Comparison of ENCODE assay signal across 16 cellular contexts in genomic region chr1:41580021-41580420, GRCh38.
DNase-seq lines count a peak whose midpoint lies in the region; ATAC-seq, FAIRE-seq and TF ChIP-seq lines count a peak whose summit lies in the region.
"Had no signal": no experiment of that assay in that cellular context is flagged by ENCODE, and none has a peak within 500 bp of the region (broad histone marks: within the 10 kb centered on the region; RNA-seq: fewer than 3 reads in every experiment).

No MANE protein-coding gene starts in this region.

- peaks cover 51% of the 10 kb centered on the region for H3K4me1 Mint-ChIP-seq in activated T-cell treated with anti-CD3 and anti-CD28 coated beads, Interleukin-2, amount 50 U/mL, for 24 hours (ENCODE audit: low read depth)

- BruUV-seq in HCT116 (replicated peaks; lab: Mats Ljungman, UMichigan) (TSS peak; percentile 33), GM12878 (replicated peaks; lab: Mats Ljungman, UMichigan) (TSS peak; percentile 24)

- H3K79me2 ChIP-seq in HCT116 (ENCODE audit: insufficient read depth, low read length) (no peaks in the 10 kb centered on the region), GM12878 (ENCODE audit: control insufficient read depth, insufficient read depth, low read length) (no peaks in the 10 kb centered on the region)

- POLR2A ChIA-PET in HCT116 (lab: Charles Lee) = no interaction called here
- POLR2A ChIA-PET in GM12878 (lab: Charles Lee) = interaction anchor here (1.0 kb wide), 1 partner anchor 9 kb away, joined by 3 read pairs; no protein-coding TSS in a partner anchor

- no peak for TF ChIP-seq EP300 in GM12878 (IDR thresholded peaks at IDR 0.05; ENCODE audit: borderline replicate concordance in 1 of 2, control insufficient read depth in 1 of 2, low read depth in 2 of 2, low read length in 2 of 2)

- 69% methylated on average over 6 of the region's 6 CpGs for WGBS in GM12878 (ENCODE audit: insufficient coverage, insufficient replicate concordance, low lambda C conversion rate, missing lambda C conversion rate)

- no peak for TF ChIP-seq POLR2A in HCT116 (IDR thresholded peaks at IDR 0.05; ENCODE audit: borderline replicate concordance, extremely low read depth, insufficient read depth, insufficient read length)
- no peak for TF ChIP-seq POLR2A in GM12878 (IDR thresholded peaks at IDR 0.05; ENCODE audit: low read depth, low read length)
- TF ChIP-seq POLR2A in vagina (IDR thresholded peaks at IDR 0.05) = no peak

- no peak for TF ChIP-seq RAD21 in HCT116 (IDR thresholded peaks at IDR 0.05; ENCODE audit: low read depth)
- TF ChIP-seq RAD21 in GM12878 (IDR thresholded peaks at IDR 0.05; ENCODE audit: insufficient read depth, low read depth, low read length) = no peak

- H3K27ac Mint-ChIP-seq in activated T-cell treated with anti-CD3 and anti-CD28 coated beads, Interleukin-2, amount 50 U/mL, for 24 hours = peak overlapping the region; percentile 75

- no peaks in the 10 kb centered on the region for H3K9me2 ChIP-seq in HCT116 (ENCODE audit: insufficient read depth)

- H3K4me2 ChIP-seq in HCT116 (ENCODE audit: low read length) (no peak overlapping the region), GM12878 (ENCODE audit: control insufficient read depth, insufficient read depth) (no peak overlapping the region)

- CTCF ChIA-PET in HCT116 (lab: Charles Lee) = no interaction called here
- CTCF ChIA-PET in GM12878 (lab: Yijun Ruan, JAX) = interaction anchor here (0.6 to 4.1 kb wide), 6 partner anchors 12 to 594 kb away, joined by 3 to 16 read pairs (median 4); no protein-coding TSS in a partner anchor

- H3K4me1 ChIP-seq in HCT116 (ENCODE audit: control insufficient read depth in 1 of 2, insufficient read depth in 2 of 2, low read length in 2 of 2) (no peaks in the 10 kb centered on the region), GM12878 (ENCODE audit: control insufficient read depth, insufficient read depth, low read length) (peaks cover 2% of the 10 kb centered on the region), vagina (no peaks in the 10 kb centered on the region)
- H3K4me1 ChIP-seq: Caco-2 had no signal

- H4K20me1 ChIP-seq in HCT116 (ENCODE audit: insufficient read depth) (no peaks in the 10 kb centered on the region), GM12878 (ENCODE audit: control insufficient read depth, insufficient read depth) (no peaks in the 10 kb centered on the region)

- no peaks in the 10 kb centered on the region for H3K9me3 Mint-ChIP-seq in activated T-cell treated with anti-CD3 and anti-CD28 coated beads, Interleukin-2, amount 50 U/mL, for 24 hours

- in situ Hi-C loops in GM12878 (cut with MboI) = no loop called here

- H3K9me3 ChIP-seq in HCT116 (ENCODE audit: control insufficient read depth in 1 of 2, insufficient read depth in 1 of 2, low read depth in 1 of 2, low read length in 2 of 2) = no peaks in the 10 kb centered on the region
- H3K9me3 ChIP-seq in GM12878 (replicated peaks; ENCODE audit: control insufficient read depth, insufficient read depth, low read length) = no peaks in the 10 kb centered on the region
- H3K9me3 ChIP-seq in vagina = no peaks in the 10 kb centered on the region
- H3K9me3 ChIP-seq: Caco-2 had no signal

- H3K4me3 Mint-ChIP-seq in activated T-cell treated with anti-CD3 and anti-CD28 coated beads, Interleukin-2, amount 50 U/mL, for 24 hours = no peak overlapping the region
- H3K4me3 Mint-ChIP-seq: CD14-positive monocyte had no signal

- H3K27me3 Mint-ChIP-seq in activated T-cell treated with anti-CD3 and anti-CD28 coated beads, Interleukin-2, amount 50 U/mL, for 24 hours = no peaks in the 10 kb centered on the region

- H3K36me3 ChIP-seq in HCT116 (ENCODE audit: control insufficient read depth in 1 of 2, insufficient read depth in 2 of 2, low read length in 2 of 2) (no peaks in the 10 kb centered on the region), GM12878 (ENCODE audit: control insufficient read depth in 2 of 2, insufficient read depth in 2 of 2, low read length in 1 of 2) (peaks cover 0 to 12% of the 10 kb centered on the region in 2 experiments; a peak in 3 of 4 replicates), vagina (no peaks in the 10 kb centered on the region)

- H3K36me3 Mint-ChIP-seq in activated T-cell treated with anti-CD3 and anti-CD28 coated beads, Interleukin-2, amount 50 U/mL, for 24 hours (ENCODE audit: low read depth) = peaks cover 100% of the 10 kb centered on the region

- DNase-seq in activated T-cell treated with anti-CD3 and anti-CD28 coated beads, Interleukin-2, amount 50 U/mL, for 24 hours = no peak
- no peak for DNase-seq in activated T-cell treated with anti-CD3 and anti-CD28 coated beads, Interleukin-2, amount 50 U/mL, for 1 hour
- no peak for DNase-seq in HCT116 (ENCODE audit: low read depth, low spot score)
- no peak for DNase-seq in GM12878 (ENCODE audit: low read depth, low spot score)
- DNase-seq in vagina (ENCODE audit: extremely low spot score in 2 of 2) = peak; percentile 22 to 85
- no peak for DNase-seq in T1000 (lab: John Stamatoyannopoulos, UW)
- DNase-seq: Caco-2, GM23248, MV-4-11, NCI-H1417, NCI-H187 treated with DMSO at 0.1 percent for 48 hours, NCI-H446 had no signal

- SMC1A ChIA-PET in GM12878 (lab: Charles Lee; ENCODE audit: uncharacterized antibody, unreplicated experiment) = interaction anchor here (0.6 to 8.7 kb wide), 3 partner anchors 18 to 695 kb away, joined by 3 to 126 read pairs (median 4); no protein-coding TSS in a partner anchor

- TF ChIP-seq CTCF in HCT116 (IDR thresholded peaks at IDR 0.05 in 2 of 3, conservative IDR thresholded peaks at IDR 0.05 in 1 of 3; ENCODE audit: borderline replicate concordance in 1 of 3, insufficient read depth in 1 of 3, low read depth in 2 of 3, low read length in 2 of 3) (no peak), GM12878 (IDR thresholded peaks at IDR 0.05 in 2 of 3, conservative IDR thresholded peaks at IDR 0.05 in 1 of 3; ENCODE audit: control insufficient read depth in 2 of 3, extremely low read depth in 1 of 3, insufficient read depth in 1 of 3, low read depth in 3 of 3, low read length in 3 of 3) (no peak), vagina (IDR thresholded peaks at IDR 0.05) (no peak)

- H3K9ac ChIP-seq in HCT116 (ENCODE audit: low read length) = no peak overlapping the region
- no peak overlapping the region for H3K9ac ChIP-seq in GM12878 (ENCODE audit: control insufficient read depth, insufficient read depth, low read length)
- H3K9ac ChIP-seq: GM23248 had no signal

- intact Hi-C loops in HCT116 (cut with micrococcal nuclease) = no loop called here
- intact Hi-C loops in GM12878 (cut with micrococcal nuclease; ENCODE audit: unreplicated experiment) = no loop called here
- intact Hi-C loops in vagina (cut with DNase I) = no loop called here

- no peaks in the 10 kb centered on the region for H3K27me3 ChIP-seq in HCT116 (ENCODE audit: insufficient read depth, low read length)
- no peaks in the 10 kb centered on the region for H3K27me3 ChIP-seq in GM12878 (replicated peaks in 1 of 2; ENCODE audit: control insufficient read depth in 2 of 2, insufficient read depth in 2 of 2, low read length in 1 of 2)
- no peaks in the 10 kb centered on the region for H3K27me3 ChIP-seq in vagina

- H3K4me3 ChIP-seq in HCT116 (replicated peaks in 1 of 2; ENCODE audit: low read depth in 1 of 2, low read length in 2 of 2) (no peak overlapping the region), GM12878 (no peak overlapping the region), vagina (no peak overlapping the region)
- H3K4me3 ChIP-seq: GM23248, K562 had no signal

- FAIRE-seq in GM12878 (lab: Jason Lieb, UNC) = no peak
- FAIRE-seq: K562 had no signal

- no peak overlapping the region for H3K27ac ChIP-seq in HCT116 (ENCODE audit: low read depth, low read length)
- no peak overlapping the region for H3K27ac ChIP-seq in GM12878 (ENCODE audit: control insufficient read depth, insufficient read depth)
- H3K27ac ChIP-seq in vagina = no peak overlapping the region
- H3K27ac ChIP-seq: GM23248 had no signal

- RAD21 ChIA-PET in HCT116 (lab: Charles Lee; ENCODE audit: low non-redundant PET in 1 of 2, low total read pairs in 2 of 2, uncharacterized antibody in 2 of 2, unreplicated experiment in 2 of 2) = no interaction called here
- RAD21 ChIA-PET in GM12878 (lab: Charles Lee; ENCODE audit: unreplicated experiment) = interaction anchor here (1.3 to 9.1 kb wide), 3 partner anchors 74 to 232 kb away, joined by 4 to 58 read pairs (median 9); no protein-coding TSS in a partner anchor

- ATAC-seq in HCT116 = no peak
- no peak for ATAC-seq in GM12878
- ATAC-seq in HG02588 (IDR thresholded peaks at IDR 0.05; ENCODE audit: unreplicated experiment) = no peak
- ATAC-seq: K562, Panc1 had no signal

- H2AFZ ChIP-seq in HCT116 (ENCODE audit: low read depth, low read length, poor library complexity, severe bottlenecking) (no peak overlapping the region), GM12878 (ENCODE audit: control insufficient read depth, low read depth, low read length) (no peak overlapping the region)
- H2AFZ ChIP-seq: GM23248 had no signal

TF ChIP-seq in HCT116, 20 proteins besides CTCF, POLR2A, EP300 and RAD21:
- no peak for TF ChIP-seq YY1 (IDR thresholded peaks at IDR 0.05; ENCODE audit: extremely low read depth, insufficient replicate concordance, low read depth, low read length)
- TF ChIP-seq ELF1 (IDR thresholded peaks at IDR 0.05; ENCODE audit: borderline replicate concordance, low read depth) = no peak
- no peak for TF ChIP-seq SRF (IDR thresholded peaks at IDR 0.05; ENCODE audit: low read depth)
- TF ChIP-seq FOSL1 (IDR thresholded peaks at IDR 0.05; ENCODE audit: low read depth) = no peak
- no peak for TF ChIP-seq MAX (IDR thresholded peaks at IDR 0.05)
TF ChIP-seq in HCT116: peak in this region for 0.

TF ChIP-seq in GM12878, 131 proteins besides CTCF, POLR2A, EP300 and RAD21 (continues in another document):
- TF ChIP-seq, protein P1, sequence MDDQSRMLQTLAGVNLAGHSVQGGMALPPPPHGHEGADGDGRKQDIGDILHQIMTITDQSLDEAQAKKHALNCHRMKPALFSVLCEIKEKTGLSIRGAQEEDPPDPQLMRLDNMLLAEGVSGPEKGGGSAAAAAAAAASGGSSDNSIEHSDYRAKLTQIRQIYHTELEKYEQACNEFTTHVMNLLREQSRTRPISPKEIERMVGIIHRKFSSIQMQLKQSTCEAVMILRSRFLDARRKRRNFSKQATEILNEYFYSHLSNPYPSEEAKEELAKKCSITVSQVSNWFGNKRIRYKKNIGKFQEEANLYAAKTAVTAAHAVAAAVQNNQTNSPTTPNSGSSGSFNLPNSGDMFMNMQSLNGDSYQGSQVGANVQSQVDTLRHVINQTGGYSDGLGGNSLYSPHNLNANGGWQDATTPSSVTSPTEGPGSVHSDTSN (IDR thresholded peaks at IDR 0.05; ENCODE audit: insufficient replicate concordance, low read depth, low read length) = no peak
- TF ChIP-seq BHLHE40 (IDR thresholded peaks at IDR 0.05; ENCODE audit: borderline replicate concordance in 1 of 2, low read depth in 2 of 2, low read length in 1 of 2) (no peak), CBX3 (IDR thresholded peaks at IDR 0.05; ENCODE audit: borderline replicate concordance, low read depth) (no peak), SMAD5 (IDR thresholded peaks at IDR 0.05; ENCODE audit: low read depth) (no peak), NFYA (IDR thresholded peaks at IDR 0.05; ENCODE audit: borderline replicate concordance, low read depth, low read length) (no peak), ZNF274 (IDR thresholded peaks at IDR 0.05; ENCODE audit: insufficient read depth, insufficient read length) (no peak), FOS (IDR thresholded peaks at IDR 0.05; ENCODE audit: borderline replicate concordance, extremely low read depth, insufficient read length) (no peak), JUNB (IDR thresholded peaks at IDR 0.05) (no peak)

Comparison
In these comparisons a context has a peak if more than half of its experiments do, and no peak if none do; other contexts are left out.
1. DNase-seq: peak in vagina (2 of 2); none in activated T-cell treated with anti-CD3 and anti-CD28 coated beads, Interleukin-2, amount 50 U/mL, for 24 hours (single experiment), activated T-cell treated with anti-CD3 and anti-CD28 coated beads, Interleukin-2, amount 50 U/mL, for 1 hour (single experiment), HCT116 (single experiment), GM12878 (single experiment) and T1000 (single experiment).